In genomic region chr17:82029990-82030469, GRCh38 we compare ENCODE assay signal across 8 cellular contexts. TPM values are rescaled to one million over a fixed set of nuclear protein-coding genes. Genes with fewer than 3 reads are reported as not detected.
DNase-seq lines count a peak whose midpoint lies in the region; ATAC-seq and TF ChIP-seq lines count a peak whose summit lies in the region.

No MANE protein-coding gene starts in this region.

- H2AK5ac ChIP-seq in IMR-90 (ENCODE audit: low read depth, low read length), result no peak overlapping the region

- DNase-seq in IMR-90 (no peak), breast epithelium (ENCODE audit: low spot score in 2 of 2) (no peak), neural progenitor cell (ENCODE audit: low spot score) (no peak), MV-4-11 (lab: John Stamatoyannopoulos, UW) (no peak), NCI-H1105 treated with DMSO at 0.1 percent for 48 hours (lab: John Stamatoyannopoulos, UW) (no peak), brain microvascular endothelial cell (no peak)

- H3K36me3 ChIP-seq in BLaER1 treated with 17β-estradiol and CSF1 and Interleukin-3, amounts not matched to agents 10 nM and 100 nM, result peaks cover 0 to 45% (median 4%) of the 10 kb centered on the region in 11 experiments; a peak in 6 of 22 replicates
- peaks cover 2% of the 10 kb centered on the region for H3K36me3 ChIP-seq in IMR-90 (ENCODE audit: control insufficient read depth, insufficient read depth, low read length)
- H3K36me3 ChIP-seq in breast epithelium, result no peaks in the 10 kb centered on the region
- no peaks in the 10 kb centered on the region for H3K36me3 ChIP-seq in neural progenitor cell
- H3K36me3 ChIP-seq in brain microvascular endothelial cell (replicated peaks), result no peaks in the 10 kb centered on the region

- peaks cover 0 to 80% (median 31%) of the 10 kb centered on the region in 11 experiments; a peak in 13 of 22 replicates for H4K20me1 ChIP-seq in BLaER1 treated with 17β-estradiol and CSF1 and Interleukin-3, amounts not matched to agents 10 nM and 100 nM
- no peaks in the 10 kb centered on the region; the same call in 1 of the 2 replicates for H4K20me1 ChIP-seq in IMR-90 (ENCODE audit: insufficient read depth, low read length)
- H4K20me1 ChIP-seq in neural progenitor cell (ENCODE audit: low read depth), result peaks cover 34% of the 10 kb centered on the region

- H3K27me3 ChIP-seq in BLaER1 treated with 17β-estradiol and CSF1 and Interleukin-3, amounts not matched to agents 10 nM and 100 nM, result peaks cover 0 to 20% (median 18%) of the 10 kb centered on the region in 11 experiments; a peak in 19 of 22 replicates
- no peaks in the 10 kb centered on the region for H3K27me3 ChIP-seq in IMR-90 (ENCODE audit: control insufficient read depth, insufficient read depth, low read length)
- H3K27me3 ChIP-seq in breast epithelium, result no peaks in the 10 kb centered on the region
- H3K27me3 ChIP-seq in neural progenitor cell, result peaks cover 9% of the 10 kb centered on the region
- H3K27me3 ChIP-seq in brain microvascular endothelial cell (replicated peaks), result no peaks in the 10 kb centered on the region

- in situ Hi-C loops in IMR-90 (cut with MboI; ENCODE audit: low sequenced_read_pairs), result loop anchor here (5.0 kb wide), 1 partner anchor 127 kb away; no protein-coding TSS in a partner anchor
- in situ Hi-C loops in brain microvascular endothelial cell (cut with HindIII; ENCODE audit: low pct_ligation_motif_present, low sequenced_read_pairs), result loop anchor here (10.0 kb wide), 1 partner anchor 55 kb away; the partner anchor contains the start of gene ASPSCR1

- no peak for TF ChIP-seq RAD21 in IMR-90 (IDR thresholded peaks at IDR 0.05; ENCODE audit: low read length)

- WGBS in IMR-90 (ENCODE audit: extremely low coverage in 2 of 2, insufficient read length in 1 of 2), 2 experiments, result 74% methylated on average over 19 of the region's 31 CpGs; no CpG with 5 or more reads in 1 of the 2 experiments

- no peak overlapping the region for H2AK9ac ChIP-seq in IMR-90 (replicated peaks; ENCODE audit: low read depth, low read length, poor library complexity)

- peak overlapping the region in 6 of 10 experiments; percentile 54 to 74 (median 68); a peak in 13 of 20 replicates for H3K4me3 ChIP-seq in BLaER1 treated with 17β-estradiol and CSF1 and Interleukin-3, amounts not matched to agents 10 nM and 100 nM
- H3K4me3 ChIP-seq in IMR-90 (ENCODE audit: insufficient read depth, low read depth, low read length) (no peak overlapping the region), breast epithelium (peak overlapping the region; percentile 30 to 90 (median 59)), neural progenitor cell (no peak overlapping the region), brain microvascular endothelial cell (ENCODE audit: low read depth, low read length) (no peak overlapping the region)

- no TSS peak for BruUV-seq in IMR-90 (replicated peaks; lab: Mats Ljungman, UMichigan)

- no peak overlapping the region for H3K27ac ChIP-seq in BLaER1 treated with 17β-estradiol and CSF1 and Interleukin-3, amounts not matched to agents 10 nM and 100 nM
- H3K27ac ChIP-seq in IMR-90 (ENCODE audit: insufficient read depth, low read length), result no peak overlapping the region
- no peak overlapping the region for H3K27ac ChIP-seq in breast epithelium
- no peak overlapping the region for H3K27ac ChIP-seq in neural progenitor cell
- H3K27ac ChIP-seq in brain microvascular endothelial cell, result no peak overlapping the region

- H3K27me3 Mint-ChIP-seq in neural progenitor cell (ENCODE audit: insufficient read depth, low read depth), result peaks cover 16% of the 10 kb centered on the region

- H2BK5ac ChIP-seq in IMR-90 (ENCODE audit: low read depth, low read length, poor library complexity, severe bottlenecking), result no peak overlapping the region

- dilution Hi-C loops in IMR-90 (cut with HindIII; ENCODE audit: low sequenced_read_pairs, unreplicated experiment), result no loop called here

- no peak overlapping the region for H4K8ac ChIP-seq in IMR-90 (ENCODE audit: low read depth in 2 of 2, low read length in 2 of 2)

- H3K4ac ChIP-seq in IMR-90 (ENCODE audit: low read depth, low read length), result no peak overlapping the region

- H3K4me1 ChIP-seq in BLaER1 treated with 17β-estradiol and CSF1 and Interleukin-3, amounts not matched to agents 10 nM and 100 nM, result peaks cover 20 to 51% (median 37%) of the 10 kb centered on the region in 10 experiments
- peaks cover 4% of the 10 kb centered on the region; the same call in 1 of the 2 replicates for H3K4me1 ChIP-seq in IMR-90 (ENCODE audit: control insufficient read depth, insufficient read depth, low read length)
- peaks cover 4 to 5% of the 10 kb centered on the region in 2 donors for H3K4me1 ChIP-seq in breast epithelium
- peaks cover 7% of the 10 kb centered on the region for H3K4me1 ChIP-seq in neural progenitor cell

- intact Hi-C loops in IMR-90 (cut with micrococcal nuclease) (loop anchor here (1.0 to 10.0 kb wide), 2 partner anchors 124 to 295 kb away; no protein-coding TSS in a partner anchor), breast epithelium (cut with DNase I; ENCODE audit: low total_unique reads) (loop anchor here (5.0 to 10.0 kb wide), 2 partner anchors 55 to 122 kb away; no protein-coding TSS in a partner anchor)

- peaks cover 9% of the 10 kb centered on the region for H3K4me1 Mint-ChIP-seq in neural progenitor cell

- CTCF ChIA-PET in IMR-90 (lab: Yijun Ruan, JAX), result interaction anchor here (0.5 to 1.3 kb wide), 3 partner anchors 69 to 176 kb away, joined by 3 to 4 read pairs (median 3); no protein-coding TSS in a partner anchor

- no peak overlapping the region for H3K14ac ChIP-seq in IMR-90 (replicated peaks; ENCODE audit: low read depth, low read length)

- no peak overlapping the region for H2BK120ac ChIP-seq in IMR-90 (ENCODE audit: low read depth, low read length)

- no peak for ATAC-seq in IMR-90 (ENCODE audit: low read depth)
- ATAC-seq in GM19463 (IDR thresholded peaks at IDR 0.05; ENCODE audit: unreplicated experiment), result no peak

- H4K5ac ChIP-seq in IMR-90 (ENCODE audit: low read depth, low read length), result no peak overlapping the region

- H2BK15ac ChIP-seq in IMR-90 (ENCODE audit: low read depth, low read length), result no peak overlapping the region

- POLR2A ChIA-PET in IMR-90 (lab: Charles Lee; ENCODE audit: unreplicated experiment), result no interaction called here

- no peak overlapping the region for H2BK20ac ChIP-seq in IMR-90 (ENCODE audit: low read depth, low read length)

- peaks cover 4% of the 10 kb centered on the region for H3K79me2 ChIP-seq in neural progenitor cell (ENCODE audit: low read depth)

- peaks cover 4% of the 10 kb centered on the region for H3K36me3 Mint-ChIP-seq in neural progenitor cell

- H3K9ac ChIP-seq in BLaER1 treated with 17β-estradiol and CSF1 and Interleukin-3, amounts not matched to agents 10 nM and 100 nM, result peak overlapping the region in 7 of 11 experiments; percentile 34 to 80 (median 74); a peak in 9 of 22 replicates
- H3K9ac ChIP-seq in IMR-90 (ENCODE audit: low read depth, low read length) (no peak overlapping the region), neural progenitor cell (no peak overlapping the region)

- no peaks in the 10 kb centered on the region for H3K9me1 ChIP-seq in IMR-90 (ENCODE audit: insufficient read depth, low read length)

- peaks cover 24% of the 10 kb centered on the region for H3F3A ChIP-seq in neural progenitor cell (ENCODE audit: low read depth)

- no peaks in the 10 kb centered on the region for H3K9me3 ChIP-seq in BLaER1 treated with 17β-estradiol and CSF1 and Interleukin-3, amounts not matched to agents 10 nM and 100 nM (replicated peaks in 1 of 11)
- H3K9me3 ChIP-seq in IMR-90 (ENCODE audit: control insufficient read depth, insufficient read depth, low read length) (no peaks in the 10 kb centered on the region), breast epithelium (no peaks in the 10 kb centered on the region), neural progenitor cell (ENCODE audit: low read depth) (no peaks in the 10 kb centered on the region)

- H3K4me2 ChIP-seq in BLaER1 treated with 17β-estradiol and CSF1 and Interleukin-3, amounts not matched to agents 10 nM and 100 nM, result peak overlapping the region; percentile 81 to 100 (median 95)
- H3K4me2 ChIP-seq in IMR-90 (ENCODE audit: low read depth, low read length) (no peak overlapping the region), neural progenitor cell (peak overlapping the region; percentile 98)

- H2AFZ ChIP-seq in IMR-90 (replicated peaks; ENCODE audit: low read length, poor library complexity) (peak overlapping the region; percentile 94), neural progenitor cell (replicated peaks) (no peak overlapping the region)

- H3K4me3 Mint-ChIP-seq in neural progenitor cell, result peak overlapping the region; percentile 61

- no peak for TF ChIP-seq CTCF in IMR-90 (conservative IDR thresholded peaks at IDR 0.05; ENCODE audit: low read depth, low read length)
- TF ChIP-seq CTCF in breast epithelium (IDR thresholded peaks at IDR 0.05), result no peak
- TF ChIP-seq CTCF in neural progenitor cell (IDR thresholded peaks at IDR 0.05), result no peak
- TF ChIP-seq CTCF in brain microvascular endothelial cell (IDR thresholded peaks at IDR 0.05; ENCODE audit: low read depth, low read length, missing control alignments), result no peak

- H3K79me1 ChIP-seq in IMR-90 (ENCODE audit: low read depth in 1 of 2, low read length in 2 of 2), result no peaks in the 10 kb centered on the region

- no peak overlapping the region for H3K56ac ChIP-seq in IMR-90 (ENCODE audit: extremely low read depth, insufficient read depth, low read length)

- no peak overlapping the region for H4K91ac ChIP-seq in IMR-90 (ENCODE audit: insufficient read depth, low read depth, low read length)

- H3K27ac Mint-ChIP-seq in neural progenitor cell, result no peak overlapping the region

- no peaks in the 10 kb centered on the region for H3K9me3 Mint-ChIP-seq in neural progenitor cell

- H3K18ac ChIP-seq in IMR-90 (ENCODE audit: low read depth, low read length), result no peak overlapping the region

- H3K23ac ChIP-seq in IMR-90 (ENCODE audit: low read depth, low read length), result no peak overlapping the region

- TF ChIP-seq POLR2A in IMR-90 (IDR thresholded peaks at IDR 0.05; ENCODE audit: low read depth, low read length), result no peak
- no peak for TF ChIP-seq POLR2A in breast epithelium (IDR thresholded peaks at IDR 0.05)

RNA-seq across cellular contexts. Expression of gene RAC3, which starts 1.4 kb away (rescaled TPM):
- total RNA-seq in IMR-90 (2012; rRNA removed), result 5.7 and 7.2 TPM in 2 replicates
- 23.4 and 32.0 TPM in 2 replicates for polyA plus RNA-seq in IMR-90 (2012; rRNA removed)
- 34.9 and 48.2 TPM in 2 replicates for polyA plus RNA-seq in IMR-90 (2012; cell fraction: cytosol; rRNA removed)
- polyA plus RNA-seq in IMR-90 (2012; cell fraction: nucleus; rRNA removed; ENCODE audit: low replicate concordance), result 20.2 and 75.8 TPM in 2 replicates
- total RNA-seq in breast epithelium, result 10 to 100 TPM in 2 of 3 donors, 1 to 10 TPM in 1; 7.6 to 23.0 (median 16.1) TPM
- total RNA-seq in neural progenitor cell (ENCODE audit: low replicate concordance), result 31.6 and 81.2 TPM in 2 replicates

RNA-seq across cellular contexts. Expression of gene LRRC45, which starts 6.9 kb away (rescaled TPM):
- total RNA-seq in IMR-90 (2012; rRNA removed), result 7.2 and 7.8 TPM in 2 replicates
- 10.2 and 10.9 TPM in 2 replicates for polyA plus RNA-seq in IMR-90 (2012; rRNA removed)
- polyA plus RNA-seq in IMR-90 (2012; cell fraction: cytosol; rRNA removed), result 6.8 and 8.0 TPM in 2 replicates
- 46.7 and 84.8 TPM in 2 replicates for polyA plus RNA-seq in IMR-90 (2012; cell fraction: nucleus; rRNA removed; ENCODE audit: low replicate concordance)
- total RNA-seq in breast epithelium, result 10 to 100 TPM in 2 of 3 donors, 1 to 10 TPM in 1; 8.0 to 18.7 (median 14.7) TPM
- 15.4 and 46.7 TPM in 2 replicates for total RNA-seq in neural progenitor cell (ENCODE audit: low replicate concordance)

RNA-seq across cellular contexts. Expression of gene CENPX, which starts 7.4 kb away (rescaled TPM):
- total RNA-seq in IMR-90 (2012; rRNA removed) (44.8 and 45.3 TPM in 2 replicates), breast epithelium (10 to 100 TPM; 79.5 to 94.7 (median 92.5) TPM), neural progenitor cell (ENCODE audit: low replicate concordance) (53.0 and 85.0 TPM in 2 replicates)
- polyA plus RNA-seq in IMR-90 (2012; rRNA removed), result 86.8 and 100 TPM in 2 replicates
- 102 and 133 TPM in 2 replicates for polyA plus RNA-seq in IMR-90 (2012; cell fraction: cytosol; rRNA removed)
- polyA plus RNA-seq in IMR-90 (2012; cell fraction: nucleus; rRNA removed; ENCODE audit: low replicate concordance), result 82.2 and 166 TPM in 2 replicates

RNA-seq across cellular contexts. Expression of gene DCXR, which starts 7.5 kb away (rescaled TPM):
- 36.6 and 36.9 TPM in 2 replicates for total RNA-seq in IMR-90 (2012; rRNA removed)
- 129 and 139 TPM in 2 replicates for polyA plus RNA-seq in IMR-90 (2012; rRNA removed)
- 135 and 154 TPM in 2 replicates for polyA plus RNA-seq in IMR-90 (2012; cell fraction: cytosol; rRNA removed)
- 94.9 and 309 TPM in 2 replicates for polyA plus RNA-seq in IMR-90 (2012; cell fraction: nucleus; rRNA removed; ENCODE audit: low replicate concordance)
- total RNA-seq in breast epithelium, result 100 to 1,000 TPM; 202 to 484 (median 228) TPM
- total RNA-seq in neural progenitor cell (ENCODE audit: low replicate concordance), result 36.5 and 64.9 TPM in 2 replicates

RNA-seq across cellular contexts. Expression of gene RFNG, which starts 21.6 kb away (rescaled TPM):
- total RNA-seq in IMR-90 (2012; rRNA removed), result 6.8 and 8.6 TPM in 2 replicates
- polyA plus RNA-seq in IMR-90 (2012; rRNA removed), result 47.3 and 51.1 TPM in 2 replicates
- polyA plus RNA-seq in IMR-90 (2012; cell fraction: cytosol; rRNA removed), result 27.2 and 51.3 TPM in 2 replicates
- polyA plus RNA-seq in IMR-90 (2012; cell fraction: nucleus; rRNA removed; ENCODE audit: low replicate concordance), result 271 and 643 TPM in 2 replicates
- total RNA-seq in breast epithelium, result 10 to 100 TPM; 30.5 to 49.4 (median 31.8) TPM
- 13.6 and 41.0 TPM in 2 replicates for total RNA-seq in neural progenitor cell (ENCODE audit: low replicate concordance)

Comparison
In these comparisons a context has a peak if more than half of its experiments do, and no peak if none do; other contexts are left out.
1. H3K4me3 ChIP-seq: peak in BLaER1 treated with 17β-estradiol and CSF1 and Interleukin-3, amounts not matched to agents 10 nM and 100 nM (6 of 10) and breast epithelium (3 of 3); none in IMR-90 (single experiment), neural progenitor cell (single experiment) and brain microvascular endothelial cell (single experiment).
2. H3K9ac ChIP-seq: peak in BLaER1 treated with 17β-estradiol and CSF1 and Interleukin-3, amounts not matched to agents 10 nM and 100 nM (7 of 11); none in IMR-90 (single experiment) and neural progenitor cell (single experiment).